In genomic region chr10:91385686-91386085, GRCh38 we compare ENCODE assay signal across 8 cellular contexts.
"Had no signal": no experiment of that assay in that cellular context is flagged by ENCODE, and none has a peak within 500 bp of the region (broad histone marks: within the 10 kb centered on the region; RNA-seq: fewer than 3 reads in every experiment).

No MANE protein-coding gene starts in this region.

- H3K4me3 ChIP-seq: GM12878 had no signal

- FAIRE-seq: G401.6, GM12878, GM12891, GM12892, GM18507, GM19239 had no signal

- DNase-seq: GDM1, GF-D8 had no signal

- ATAC-seq: GM12878 had no signal
